Comparison of ENCODE assay signal across 20 cellular contexts in the genomic region with DNA sequence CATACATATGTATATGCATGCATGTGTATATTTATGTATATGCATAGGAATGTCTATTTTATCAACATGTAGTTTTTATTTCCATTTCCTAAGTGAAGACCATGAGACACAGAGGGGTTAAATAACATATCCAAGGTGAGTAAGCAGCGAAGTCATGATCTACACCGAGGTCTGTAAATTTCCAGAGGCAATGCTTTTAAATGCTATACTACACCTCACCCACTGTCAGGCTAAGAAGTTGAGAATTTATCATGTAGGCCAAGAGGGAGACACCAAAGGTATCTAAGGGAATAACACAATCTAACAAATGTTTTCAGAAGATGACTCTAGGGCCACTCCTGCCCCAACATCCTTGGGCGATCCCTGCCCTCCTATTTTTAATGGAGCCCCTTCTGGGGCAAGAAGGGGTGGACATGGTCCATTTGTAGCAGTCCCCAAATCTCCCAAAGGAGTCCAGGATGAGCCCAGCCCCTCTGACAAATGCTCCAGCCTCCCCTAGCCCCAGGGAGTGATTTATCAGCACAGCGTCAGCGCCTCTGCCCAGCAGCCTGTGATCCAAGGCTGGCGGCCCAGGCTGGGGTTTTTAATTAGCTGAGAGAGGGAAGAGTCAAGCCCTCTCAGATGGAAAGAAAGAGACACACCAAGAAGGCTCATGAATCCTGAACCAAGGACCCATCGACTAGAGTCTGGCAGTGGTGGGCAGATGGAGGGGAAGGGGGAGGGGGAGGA.
"Had no signal": no experiment of that assay in that cellular context is flagged by ENCODE, and none has a peak within 500 bp of the region (broad histone marks: within the 10 kb centered on the region; RNA-seq: fewer than 3 reads in every experiment).

No MANE protein-coding gene starts in this region.

- DNase-seq: activated B cell treated with CpG ODN at 0.5 μM for 24 hours; activated CD4-positive, alpha-beta T cell treated with anti-CD3 and anti-CD28 coated beads, Interleukin-2, amount 10 ng/mL, durations not matched to agents 24 days and 14 days; activated CD8-positive, alpha-beta memory T cell treated with anti-CD3 and anti-CD28 coated beads, Interleukin-2, amount 50 U/mL, for 4 hours; activated CD8-positive, alpha-beta T cell treated with anti-CD3 and anti-CD28 coated beads, Interleukin-2, amount 10 ng/mL, durations not matched to agents 7 days and 5 days; activated effector memory CD4-positive, alpha-beta T cell treated with anti-CD3 and anti-CD28 coated beads, Interleukin-2, amount 50 U/mL, for 16 hours; activated T-cell treated with anti-CD3 and anti-CD28 coated beads, Interleukin-2, amount 50 U/mL, for 48 hours; caudate nucleus; kidney; left ventricle myocardium superior; natural killer cell; nucleus accumbens; posterior cingulate gyrus; stimulated activated CD4-positive, alpha-beta T cell treated with anti-CD3 and anti-CD28 coated beads, Interleukin-2, amount 100 ng/mL, for 48 hours; thyroid gland had no signal

- FAIRE-seq: colon, endometrium, kidney, urothelium cell line had no signal

- ATAC-seq: activated CD8-positive, alpha-beta T cell treated with anti-CD3 and anti-CD28 coated beads, Interleukin-2, amount 10 ng/mL, durations not matched to agents 7 days and 5 days; activated naive CD4-positive, alpha-beta T cell treated with anti-CD3 and anti-CD28 coated beads, Interleukin-2, amount 50 U/mL, for 72 hours; esophagus mucosa; left ventricle myocardium superior; natural killer cell; stimulated activated memory B cell treated with anti-CD40 and anti-IgM and Interleukin-4, amounts not matched to agents 10 μg/mL and 1 μg/mL and 100 μg/mL, for 72 hours had no signal
